In the genomic region with DNA sequence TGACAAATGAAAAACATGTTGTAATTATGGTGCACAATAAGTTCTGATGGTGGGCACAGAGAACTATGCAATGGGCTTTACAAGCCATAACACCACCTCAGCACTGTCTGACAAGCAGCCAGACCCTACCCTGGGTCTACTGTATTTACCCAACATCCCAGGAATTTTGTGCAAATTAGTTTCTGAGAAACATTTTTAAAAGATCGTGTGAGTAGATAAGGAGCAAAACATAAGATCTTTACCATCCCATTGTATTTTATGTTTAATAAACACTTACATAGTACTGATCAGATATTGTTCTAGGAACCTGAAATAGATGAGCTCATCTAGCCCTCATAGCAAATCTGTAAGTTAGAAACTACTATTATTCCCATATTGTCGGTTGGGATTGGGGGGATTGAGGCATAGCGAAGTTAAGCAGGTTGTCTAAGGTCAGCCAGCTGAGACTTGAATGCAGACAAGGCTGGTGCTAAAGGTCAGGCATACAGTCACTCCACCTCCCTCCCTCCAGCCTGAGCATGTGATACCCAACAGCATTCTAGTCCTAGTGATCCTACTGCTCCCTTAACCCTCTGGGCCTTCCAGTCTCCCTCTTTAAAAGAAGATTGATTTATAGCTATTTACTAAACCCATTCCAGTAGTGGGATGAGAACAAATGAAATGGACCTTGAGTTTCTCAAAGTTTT, we compare ENCODE assay signal across 10 cellular contexts.
"Had no signal": no experiment of that assay in that cellular context is flagged by ENCODE, and none has a peak within 500 bp of the region (broad histone marks: within the 10 kb centered on the region; RNA-seq: fewer than 3 reads in every experiment).

No MANE protein-coding gene starts in this region.

- ATAC-seq: gastroesophageal sphincter; stimulated activated naive CD8-positive, alpha-beta T cell treated with anti-CD3 and anti-CD28 coated beads, Interleukin-15, Interleukin-2, amounts not matched to agents 100 U/mL and 50 U/mL, for 24 hours; T-helper 17 cell had no signal

- H3K4me3 ChIP-seq: gastroesophageal sphincter, ovary had no signal

- H3K27ac ChIP-seq: gastroesophageal sphincter, ovary had no signal

- H3K9me3 ChIP-seq: gastroesophageal sphincter, ovary had no signal

- H3K27ac Mint-ChIP-seq: activated CD4-positive, alpha-beta T cell treated with anti-CD3 and anti-CD28 coated beads, Interleukin-2, amount 10 ng/mL, durations not matched to agents 7 days and 5 days; activated naive CD4-positive, alpha-beta T cell treated with anti-CD3 and anti-CD28 coated beads, Interleukin-2, amount 50 U/mL, for 24 hours; T-helper 17 cell had no signal

- DNase-seq: activated CD4-positive, alpha-beta T cell treated with anti-CD3 and anti-CD28 coated beads, Interleukin-2, amount 10 ng/mL, durations not matched to agents 7 days and 5 days; activated CD4-positive, CD25-positive, alpha-beta regulatory T cell; effector memory CD4-positive, alpha-beta T cell; left cardiac atrium; ovary; stimulated activated CD4-positive, alpha-beta T cell treated with anti-CD3 and anti-CD28 coated beads, Interleukin-2, amount 100 ng/mL, for 48 hours; stimulated activated naive CD8-positive, alpha-beta T cell treated with anti-CD3 and anti-CD28 coated beads, Interleukin-15, Interleukin-2, amounts not matched to agents 100 U/mL and 50 U/mL, for 24 hours; T-helper 17 cell had no signal

- H3K4me1 Mint-ChIP-seq: activated CD4-positive, alpha-beta T cell treated with anti-CD3 and anti-CD28 coated beads, Interleukin-2, amount 10 ng/mL, durations not matched to agents 7 days and 5 days; activated naive CD4-positive, alpha-beta T cell treated with anti-CD3 and anti-CD28 coated beads, Interleukin-2, amount 50 U/mL, for 24 hours; T-helper 17 cell had no signal

- H3K27me3 ChIP-seq: gastroesophageal sphincter, ovary had no signal

- H3K36me3 ChIP-seq: gastroesophageal sphincter, ovary had no signal

- H3K9me3 Mint-ChIP-seq: activated CD4-positive, alpha-beta T cell treated with anti-CD3 and anti-CD28 coated beads, Interleukin-2, amount 10 ng/mL, durations not matched to agents 7 days and 5 days; activated naive CD4-positive, alpha-beta T cell treated with anti-CD3 and anti-CD28 coated beads, Interleukin-2, amount 50 U/mL, for 24 hours had no signal

- H3K4me3 Mint-ChIP-seq: activated CD4-positive, alpha-beta T cell treated with anti-CD3 and anti-CD28 coated beads, Interleukin-2, amount 10 ng/mL, durations not matched to agents 7 days and 5 days; activated naive CD4-positive, alpha-beta T cell treated with anti-CD3 and anti-CD28 coated beads, Interleukin-2, amount 50 U/mL, for 24 hours; T-helper 17 cell had no signal

- H3K36me3 Mint-ChIP-seq: activated naive CD4-positive, alpha-beta T cell treated with anti-CD3 and anti-CD28 coated beads, Interleukin-2, amount 50 U/mL, for 24 hours had no signal
